Comparison of ENCODE assay signal across 10 cellular contexts in genomic region chr11:1826552-1827094, GRCh38.
DNase-seq lines count a peak whose midpoint lies in the region; ATAC-seq, FAIRE-seq and TF ChIP-seq lines count a peak whose summit lies in the region.
"Had no signal": no experiment of that assay in that cellular context is flagged by ENCODE, and none has a peak within 500 bp of the region (broad histone marks: within the 10 kb centered on the region; RNA-seq: fewer than 3 reads in every experiment).

No MANE protein-coding gene starts in this region.

- no peak overlapping the region for H3K4me3 ChIP-seq in fibroblast of pulmonary artery (replicated peaks; ENCODE audit: low read depth, low read length)

- ATAC-seq in GM18505 (IDR thresholded peaks at IDR 0.05; ENCODE audit: unreplicated experiment), result no peak
- no peak for ATAC-seq in HG03342 (IDR thresholded peaks at IDR 0.05; ENCODE audit: unreplicated experiment)

- DNase-seq in H54 (ENCODE audit: insufficient read length, low spot score), result peak; percentile 94
- peak; percentile 4 for DNase-seq in RKO (ENCODE audit: low spot score)
- DNase-seq in fibroblast of pulmonary artery (ENCODE audit: low read depth), result peak; percentile 74
- DNase-seq in smooth muscle cell of the brain vasculature (ENCODE audit: low read depth, low spot score), result peak; percentile 32
- DNase-seq in activated gamma-delta T cell treated with Interleukin-2 at 50 U/mL for 16 hours, result no peak
- DNase-seq: activated CD4-positive, CD25-positive, alpha-beta regulatory T cell; KBM-7; trophoblast cell had no signal

- TF ChIP-seq POLR2A in H54 (IDR thresholded peaks at IDR 0.05; ENCODE audit: low read depth, low read length) (no peak), GM18505 (IDR thresholded peaks at IDR 0.05; ENCODE audit: borderline replicate concordance, extremely low read depth, insufficient read depth, insufficient read length) (no peak)

- no peak for FAIRE-seq in H54 (lab: Jason Lieb, UNC)

- TF ChIP-seq CTCF in fibroblast of pulmonary artery (IDR thresholded peaks at IDR 0.05; ENCODE audit: low read length, missing control alignments), result peak; percentile 21
